24 cellular contexts compared by ENCODE assay signal in genomic region chr5:53603009-53603687, GRCh38. TPM values are rescaled to one million over a fixed set of nuclear protein-coding genes. Genes with fewer than 3 reads are reported as not detected.
DNase-seq lines count a peak whose midpoint lies in the region; ATAC-seq, FAIRE-seq and TF ChIP-seq lines count a peak whose summit lies in the region.
"Had no signal": no experiment of that assay in that cellular context is flagged by ENCODE, and none has a peak within 500 bp of the region (broad histone marks: within the 10 kb centered on the region; RNA-seq: fewer than 3 reads in every experiment).

No MANE protein-coding gene starts in this region.

- DNase-seq in DMS 273 (lab: John Stamatoyannopoulos, UW; ENCODE audit: unreplicated experiment), result peak; percentile 5
- no peak for DNase-seq in DMS 273 treated with DMSO at 0.1 percent for 48 hours (lab: John Stamatoyannopoulos, UW)
- DNase-seq in astrocyte (ENCODE audit: low read depth), result peak; percentile 15
- DNase-seq in head of caudate nucleus, result peak in 24 of 42 donors; percentile 3 to 69 (median 30)
- DNase-seq in nucleus accumbens (lab: John Stamatoyannopoulos, UW), result peak in 30 of 56 donors; percentile 0 to 71 (median 12)
- no peak for DNase-seq in esophagus muscularis mucosa (ENCODE audit: extremely low spot score)
- no peak for DNase-seq in stimulated activated CD4-positive, alpha-beta T cell treated with anti-CD3 and anti-CD28 coated beads, Interleukin-4, amount 100 ng/mL, for 1 hour
- DNase-seq: activated B cell treated with CpG ODN at 0.5 μM for 24 hours; activated gamma-delta T cell treated with Interleukin-2 at 50 U/mL for 16 hours; CD8-positive, alpha-beta T cell; effector CD4-positive, alpha-beta T cell; EL; immature natural killer cell; NCI-H2081; NCI-H774; stimulated activated naive B cell treated with anti-CD40 and anti-IgM and Interleukin-4, amounts not matched to agents 10 μg/mL and 1 μg/mL and 100 μg/mL, for 72 hours; upper lobe of left lung had no signal

- no peak for ATAC-seq in HG03095 (IDR thresholded peaks at IDR 0.05; ENCODE audit: unreplicated experiment)
- ATAC-seq: CD8-positive, alpha-beta T cell; gastroesophageal sphincter; stimulated activated naive B cell treated with anti-CD40 and anti-IgM and Interleukin-4, amounts not matched to agents 10 μg/mL and 1 μg/mL and 100 μg/mL, for 72 hours had no signal

- H3K4me2 ChIP-seq in astrocyte (ENCODE audit: low read length), result no peak overlapping the region

- H3K27ac Mint-ChIP-seq in astrocyte (ENCODE audit: unreplicated experiment), result no peak overlapping the region
- H3K27ac Mint-ChIP-seq: activated B cell treated with CpG ODN at 0.5 μM for 24 hours; CD8-positive, alpha-beta T cell; stimulated activated naive B cell treated with anti-CD40 and anti-IgM and Interleukin-4, amounts not matched to agents 10 μg/mL and 1 μg/mL and 100 μg/mL, for 72 hours; T-helper 1 cell treated with Interleukin-12 subunit alpha and Interleukin-12 subunit beta and Interleukin-4 antibody, amounts not matched to agents 30 μg/mL and 1 μg/mL, for 36 hours had no signal

- 34% methylated on average over 6 of the region's 6 CpGs for WGBS in esophagus muscularis mucosa

- no peak overlapping the region for H3K9ac ChIP-seq in astrocyte (ENCODE audit: low read length)

- H3K27me3 Mint-ChIP-seq in astrocyte (ENCODE audit: low read depth, unreplicated experiment), result no peaks in the 10 kb centered on the region
- H3K27me3 Mint-ChIP-seq: activated B cell treated with CpG ODN at 0.5 μM for 24 hours; stimulated activated naive B cell treated with anti-CD40 and anti-IgM and Interleukin-4, amounts not matched to agents 10 μg/mL and 1 μg/mL and 100 μg/mL, for 72 hours had no signal

- H3K4me3 Mint-ChIP-seq in astrocyte (ENCODE audit: unreplicated experiment), result no peak overlapping the region
- H3K4me3 Mint-ChIP-seq: activated B cell treated with CpG ODN at 0.5 μM for 24 hours; CD8-positive, alpha-beta T cell; immature natural killer cell; stimulated activated naive B cell treated with anti-CD40 and anti-IgM and Interleukin-4, amounts not matched to agents 10 μg/mL and 1 μg/mL and 100 μg/mL, for 72 hours; T-helper 1 cell treated with Interleukin-12 subunit alpha and Interleukin-12 subunit beta and Interleukin-4 antibody, amounts not matched to agents 30 μg/mL and 1 μg/mL, for 36 hours had no signal

- no peak for FAIRE-seq in astrocyte (lab: Jason Lieb, UNC)

- intact Hi-C loops in head of caudate nucleus (cut with DNase I) (no loop called here), esophagus muscularis mucosa (cut with DNase I) (no loop called here)

- H4K20me1 ChIP-seq in astrocyte (ENCODE audit: insufficient read depth, low read length), result peaks cover 16% of the 10 kb centered on the region

- H3K27me3 ChIP-seq in astrocyte (ENCODE audit: insufficient read depth, low read length) (no peaks in the 10 kb centered on the region), esophagus muscularis mucosa (no peaks in the 10 kb centered on the region)
- H3K27me3 ChIP-seq: ascending aorta, gastroesophageal sphincter, neutrophil, upper lobe of left lung had no signal

- H3K27ac ChIP-seq in astrocyte (ENCODE audit: low read depth, low read length) (no peak overlapping the region), esophagus muscularis mucosa (replicated peaks in 1 of 4) (no peak overlapping the region)
- H3K27ac ChIP-seq: 22Rv1, ascending aorta, gastroesophageal sphincter, neutrophil, RWPE1, upper lobe of left lung had no signal

- TF ChIP-seq CTCF in astrocyte (IDR thresholded peaks at IDR 0.05; ENCODE audit: insufficient read depth, low read depth, low read length) (no peak), esophagus muscularis mucosa (IDR thresholded peaks at IDR 0.05) (no peak)

- H3K4me3 ChIP-seq in astrocyte (ENCODE audit: insufficient read depth, low read depth, low read length) (no peak overlapping the region), esophagus muscularis mucosa (no peak overlapping the region)
- H3K4me3 ChIP-seq: ascending aorta, gastroesophageal sphincter, upper lobe of left lung had no signal

- peaks cover 6% of the 10 kb centered on the region for H3K36me3 Mint-ChIP-seq in astrocyte (ENCODE audit: low read depth, unreplicated experiment)

- H3K36me3 ChIP-seq in astrocyte (ENCODE audit: insufficient read depth, low read length), result no peaks in the 10 kb centered on the region
- peaks cover 0 to 33% (median 17%) of the 10 kb centered on the region in 4 donors for H3K36me3 ChIP-seq in esophagus muscularis mucosa

- H3K4me1 Mint-ChIP-seq in astrocyte (ENCODE audit: low read depth, unreplicated experiment), result peaks cover 3% of the 10 kb centered on the region
- H3K4me1 Mint-ChIP-seq: stimulated activated naive B cell treated with anti-CD40 and anti-IgM and Interleukin-4, amounts not matched to agents 10 μg/mL and 1 μg/mL and 100 μg/mL, for 72 hours had no signal

- no peaks in the 10 kb centered on the region for H3K9me3 ChIP-seq in astrocyte (ENCODE audit: insufficient read depth, low read depth, low read length)
- no peaks in the 10 kb centered on the region for H3K9me3 ChIP-seq in esophagus muscularis mucosa
- H3K9me3 ChIP-seq: ascending aorta, gastroesophageal sphincter, neutrophil, upper lobe of left lung had no signal

- H3K9me3 Mint-ChIP-seq in astrocyte (ENCODE audit: unreplicated experiment), result no peaks in the 10 kb centered on the region
- H3K9me3 Mint-ChIP-seq: immature natural killer cell; T-helper 1 cell treated with Interleukin-12 subunit alpha and Interleukin-12 subunit beta and Interleukin-4 antibody, amounts not matched to agents 30 μg/mL and 1 μg/mL, for 36 hours had no signal

- H2AFZ ChIP-seq in astrocyte (ENCODE audit: low read depth, low read length), result no peak overlapping the region

- TF ChIP-seq POLR2A in esophagus muscularis mucosa (IDR thresholded peaks at IDR 0.05; ENCODE audit: low read depth), result no peak

- H3K79me2 ChIP-seq in astrocyte (ENCODE audit: insufficient read depth, low read length), result peaks cover 27% of the 10 kb centered on the region

- TF ChIP-seq EP300 in esophagus muscularis mucosa (IDR thresholded peaks at IDR 0.05), result no peak

- H3K4me1 ChIP-seq in astrocyte (ENCODE audit: insufficient read depth, low read length), result peaks cover 8% of the 10 kb centered on the region
- peaks cover 12 to 22% (median 17%) of the 10 kb centered on the region in 4 donors for H3K4me1 ChIP-seq in esophagus muscularis mucosa

RNA-seq across cellular contexts. Expression of gene NDUFS4, which starts 42.7 kb away (rescaled TPM):
- 82.2 and 92.4 TPM in 2 replicates for total RNA-seq in astrocyte
- total RNA-seq in esophagus muscularis mucosa, result 100 to 1,000 TPM in 2 of 4 donors, 10 to 100 TPM in 2; 78.5 to 120 (median 90.3) TPM

Comparison
In these comparisons a context has a peak if more than half of its experiments do, and no peak if none do; other contexts are left out.
1. DNase-seq: peak in DMS 273 (single experiment), astrocyte (single experiment), head of caudate nucleus (24 of 42) and nucleus accumbens (30 of 56); none in DMS 273 treated with DMSO at 0.1 percent for 48 hours (single experiment), esophagus muscularis mucosa (single experiment) and stimulated activated CD4-positive, alpha-beta T cell treated with anti-CD3 and anti-CD28 coated beads, Interleukin-4, amount 100 ng/mL, for 1 hour (single experiment).